1 cellular context compared by ENCODE assay signal in the genomic region with DNA sequence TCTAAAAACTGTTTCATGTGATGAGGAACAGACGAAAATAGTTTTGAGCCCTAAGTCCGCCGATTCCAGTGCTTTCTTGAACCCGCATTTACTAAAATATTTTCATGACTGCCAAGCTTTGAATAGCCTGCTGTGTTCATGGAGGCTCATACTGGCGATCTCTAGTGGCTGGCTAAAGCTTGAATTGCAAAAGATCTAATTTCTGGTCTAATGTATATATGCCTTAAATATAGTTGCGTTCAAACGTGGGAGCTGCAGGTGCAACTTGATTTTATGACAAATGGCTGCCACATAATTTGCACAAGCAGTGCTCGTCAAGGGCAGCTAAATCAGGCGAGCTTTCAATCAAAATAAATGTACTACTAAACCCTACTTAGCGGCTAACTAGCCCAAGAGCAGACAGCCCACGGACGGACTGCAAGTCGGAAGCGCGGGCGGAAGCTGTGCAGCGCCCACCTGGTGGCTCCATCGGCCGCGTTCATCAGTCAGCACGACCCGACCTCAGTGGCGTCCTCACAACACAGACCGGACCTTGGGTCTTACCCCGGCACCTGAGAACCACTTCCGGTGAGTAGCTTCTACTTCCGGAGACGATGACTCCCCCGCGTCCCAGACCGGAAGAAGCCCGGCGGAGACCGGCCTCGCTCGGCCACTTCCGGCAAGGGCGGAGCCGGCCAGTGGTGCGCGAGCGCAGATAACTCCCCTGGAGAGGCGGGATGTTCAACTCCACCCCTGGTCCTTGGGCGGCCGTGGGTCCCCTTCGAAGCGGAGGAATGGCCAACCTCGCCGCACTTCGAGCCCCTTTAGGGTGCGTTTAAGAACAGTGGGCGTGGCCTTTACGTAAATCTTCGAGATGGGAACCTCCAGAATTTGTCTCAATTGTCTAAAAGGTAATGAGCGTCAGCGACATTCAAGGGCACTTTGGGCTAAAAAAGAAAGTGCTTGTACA.
TF ChIP-seq lines count a peak whose summit lies in the region.

No MANE protein-coding gene starts in this region.

TF ChIP-seq in HEK293, 187 proteins besides CTCF, POLR2A, EP300 and RAD21 (continued from another document and continues in another):
- TF ChIP-seq, protein P1, sequence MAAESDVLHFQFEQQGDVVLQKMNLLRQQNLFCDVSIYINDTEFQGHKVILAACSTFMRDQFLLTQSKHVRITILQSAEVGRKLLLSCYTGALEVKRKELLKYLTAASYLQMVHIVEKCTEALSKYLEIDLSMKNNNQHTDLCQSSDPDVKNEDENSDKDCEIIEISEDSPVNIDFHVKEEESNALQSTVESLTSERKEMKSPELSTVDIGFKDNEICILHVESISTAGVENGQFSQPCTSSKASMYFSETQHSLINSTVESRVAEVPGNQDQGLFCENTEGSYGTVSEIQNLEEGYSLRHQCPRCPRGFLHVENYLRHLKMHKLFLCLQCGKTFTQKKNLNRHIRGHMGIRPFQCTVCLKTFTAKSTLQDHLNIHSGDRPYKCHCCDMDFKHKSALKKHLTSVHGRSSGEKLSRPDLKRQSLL (tag by site-specific recombination; IDR thresholded peaks at IDR 0.05): peak; percentile 70; the same call in 1 of the 2 replicates
- TF ChIP-seq, protein P2, sequence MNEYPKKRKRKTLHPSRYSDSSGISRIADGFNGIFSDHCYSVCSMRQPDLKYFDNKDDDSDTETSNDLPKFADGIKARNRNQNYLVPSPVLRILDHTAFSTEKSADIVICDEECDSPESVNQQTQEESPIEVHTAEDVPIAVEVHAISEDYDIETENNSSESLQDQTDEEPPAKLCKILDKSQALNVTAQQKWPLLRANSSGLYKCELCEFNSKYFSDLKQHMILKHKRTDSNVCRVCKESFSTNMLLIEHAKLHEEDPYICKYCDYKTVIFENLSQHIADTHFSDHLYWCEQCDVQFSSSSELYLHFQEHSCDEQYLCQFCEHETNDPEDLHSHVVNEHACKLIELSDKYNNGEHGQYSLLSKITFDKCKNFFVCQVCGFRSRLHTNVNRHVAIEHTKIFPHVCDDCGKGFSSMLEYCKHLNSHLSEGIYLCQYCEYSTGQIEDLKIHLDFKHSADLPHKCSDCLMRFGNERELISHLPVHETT (tag by site-specific recombination; IDR thresholded peaks at IDR 0.05): no peak
- no peak for TF ChIP-seq ZNF529 (tag by site-specific recombination; IDR thresholded peaks at IDR 0.05; ENCODE audit: insufficient replicate concordance)
- TF ChIP-seq MYNN (tag by site-specific recombination; IDR thresholded peaks at IDR 0.05; ENCODE audit: borderline replicate concordance): no peak
- no peak for TF ChIP-seq ZNF157 (tag by site-specific recombination; IDR thresholded peaks at IDR 0.05)
- no peak for TF ChIP-seq ZNF391 (tag by site-specific recombination; IDR thresholded peaks at IDR 0.05; ENCODE audit: borderline replicate concordance, low read depth)
- no peak for TF ChIP-seq RBAK (tag by site-specific recombination; IDR thresholded peaks at IDR 0.05)
- TF ChIP-seq BCL11B (tag by site-specific recombination; IDR thresholded peaks at IDR 0.05; ENCODE audit: low read depth): peak; percentile 89
- TF ChIP-seq IKZF3 (tag by site-specific recombination; IDR thresholded peaks at IDR 0.05): no peak
- peak; percentile 91 for TF ChIP-seq ZSCAN30 (tag by site-specific recombination; IDR thresholded peaks at IDR 0.05)
- TF ChIP-seq GLIS1 (tag by site-specific recombination; IDR thresholded peaks at IDR 0.05): peak; percentile 75
- TF ChIP-seq ZBTB7A (tag by site-specific recombination; IDR thresholded peaks at IDR 0.05; ENCODE audit: low read depth): no peak
- no peak for TF ChIP-seq KLF16 (tag by site-specific recombination; IDR thresholded peaks at IDR 0.05)
- TF ChIP-seq ZNF621 (tag by site-specific recombination; IDR thresholded peaks at IDR 0.05): no peak
- TF ChIP-seq ZNF660 (tag by site-specific recombination; IDR thresholded peaks at IDR 0.05): peak; percentile 62
- TF ChIP-seq, protein P3, sequence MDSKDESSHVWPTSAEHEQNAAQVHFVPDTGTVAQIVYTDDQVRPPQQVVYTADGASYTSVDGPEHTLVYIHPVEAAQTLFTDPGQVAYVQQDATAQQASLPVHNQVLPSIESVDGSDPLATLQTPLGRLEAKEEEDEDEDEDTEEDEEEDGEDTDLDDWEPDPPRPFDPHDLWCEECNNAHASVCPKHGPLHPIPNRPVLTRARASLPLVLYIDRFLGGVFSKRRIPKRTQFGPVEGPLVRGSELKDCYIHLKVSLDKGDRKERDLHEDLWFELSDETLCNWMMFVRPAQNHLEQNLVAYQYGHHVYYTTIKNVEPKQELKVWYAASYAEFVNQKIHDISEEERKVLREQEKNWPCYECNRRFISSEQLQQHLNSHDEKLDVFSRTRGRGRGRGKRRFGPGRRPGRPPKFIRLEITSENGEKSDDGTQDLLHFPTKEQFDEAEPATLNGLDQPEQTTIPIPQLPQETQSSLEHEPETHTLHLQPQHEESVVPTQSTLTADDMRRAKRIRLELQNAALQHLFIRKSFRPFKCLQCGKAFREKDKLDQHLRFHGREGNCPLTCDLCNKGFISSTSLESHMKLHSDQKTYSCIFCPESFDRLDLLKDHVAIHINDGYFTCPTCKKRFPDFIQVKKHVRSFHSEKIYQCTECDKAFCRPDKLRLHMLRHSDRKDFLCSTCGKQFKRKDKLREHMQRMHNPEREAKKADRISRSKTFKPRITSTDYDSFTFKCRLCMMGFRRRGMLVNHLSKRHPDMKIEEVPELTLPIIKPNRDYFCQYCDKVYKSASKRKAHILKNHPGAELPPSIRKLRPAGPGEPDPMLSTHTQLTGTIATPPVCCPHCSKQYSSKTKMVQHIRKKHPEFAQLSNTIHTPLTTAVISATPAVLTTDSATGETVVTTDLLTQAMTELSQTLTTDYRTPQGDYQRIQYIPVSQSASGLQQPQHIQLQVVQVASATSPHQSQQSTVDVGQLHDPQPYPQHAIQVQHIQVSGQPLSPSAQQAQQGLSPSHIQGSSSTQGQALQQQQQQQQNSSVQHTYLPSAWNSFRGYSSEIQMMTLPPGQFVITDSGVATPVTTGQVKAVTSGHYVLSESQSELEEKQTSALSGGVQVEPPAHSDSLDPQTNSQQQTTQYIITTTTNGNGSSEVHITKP (tag by site-specific recombination; IDR thresholded peaks at IDR 0.05): peak; percentile 60
- 0 out of 2 replicates have a peak, but pooled peaks have one; percentile 29 for TF ChIP-seq ZBTB8A (tag by site-specific recombination; IDR thresholded peaks at IDR 0.05)
- TF ChIP-seq FEZF1 (tag by site-specific recombination; IDR thresholded peaks at IDR 0.05): no peak
- TF ChIP-seq EGR2 (tag by site-specific recombination; IDR thresholded peaks at IDR 0.05; ENCODE audit: low read depth): peak; percentile 87
- TF ChIP-seq ZNF785 (tag by site-specific recombination; IDR thresholded peaks at IDR 0.05): no peak
- peak; percentile 66; the same call in 1 of the 2 replicates for TF ChIP-seq TRIM28 (IDR thresholded peaks at IDR 0.05; ENCODE audit: borderline replicate concordance, low read length)
- peak; percentile 85 for TF ChIP-seq ZNF501 (tag by site-specific recombination; IDR thresholded peaks at IDR 0.05)
- TF ChIP-seq ZNF544 (tag by site-specific recombination; IDR thresholded peaks at IDR 0.05): no peak
- TF ChIP-seq ZNF600 (tag by site-specific recombination; IDR thresholded peaks at IDR 0.05): peak; percentile 78; the same call in 1 of the 2 replicates
- TF ChIP-seq, protein P4, sequence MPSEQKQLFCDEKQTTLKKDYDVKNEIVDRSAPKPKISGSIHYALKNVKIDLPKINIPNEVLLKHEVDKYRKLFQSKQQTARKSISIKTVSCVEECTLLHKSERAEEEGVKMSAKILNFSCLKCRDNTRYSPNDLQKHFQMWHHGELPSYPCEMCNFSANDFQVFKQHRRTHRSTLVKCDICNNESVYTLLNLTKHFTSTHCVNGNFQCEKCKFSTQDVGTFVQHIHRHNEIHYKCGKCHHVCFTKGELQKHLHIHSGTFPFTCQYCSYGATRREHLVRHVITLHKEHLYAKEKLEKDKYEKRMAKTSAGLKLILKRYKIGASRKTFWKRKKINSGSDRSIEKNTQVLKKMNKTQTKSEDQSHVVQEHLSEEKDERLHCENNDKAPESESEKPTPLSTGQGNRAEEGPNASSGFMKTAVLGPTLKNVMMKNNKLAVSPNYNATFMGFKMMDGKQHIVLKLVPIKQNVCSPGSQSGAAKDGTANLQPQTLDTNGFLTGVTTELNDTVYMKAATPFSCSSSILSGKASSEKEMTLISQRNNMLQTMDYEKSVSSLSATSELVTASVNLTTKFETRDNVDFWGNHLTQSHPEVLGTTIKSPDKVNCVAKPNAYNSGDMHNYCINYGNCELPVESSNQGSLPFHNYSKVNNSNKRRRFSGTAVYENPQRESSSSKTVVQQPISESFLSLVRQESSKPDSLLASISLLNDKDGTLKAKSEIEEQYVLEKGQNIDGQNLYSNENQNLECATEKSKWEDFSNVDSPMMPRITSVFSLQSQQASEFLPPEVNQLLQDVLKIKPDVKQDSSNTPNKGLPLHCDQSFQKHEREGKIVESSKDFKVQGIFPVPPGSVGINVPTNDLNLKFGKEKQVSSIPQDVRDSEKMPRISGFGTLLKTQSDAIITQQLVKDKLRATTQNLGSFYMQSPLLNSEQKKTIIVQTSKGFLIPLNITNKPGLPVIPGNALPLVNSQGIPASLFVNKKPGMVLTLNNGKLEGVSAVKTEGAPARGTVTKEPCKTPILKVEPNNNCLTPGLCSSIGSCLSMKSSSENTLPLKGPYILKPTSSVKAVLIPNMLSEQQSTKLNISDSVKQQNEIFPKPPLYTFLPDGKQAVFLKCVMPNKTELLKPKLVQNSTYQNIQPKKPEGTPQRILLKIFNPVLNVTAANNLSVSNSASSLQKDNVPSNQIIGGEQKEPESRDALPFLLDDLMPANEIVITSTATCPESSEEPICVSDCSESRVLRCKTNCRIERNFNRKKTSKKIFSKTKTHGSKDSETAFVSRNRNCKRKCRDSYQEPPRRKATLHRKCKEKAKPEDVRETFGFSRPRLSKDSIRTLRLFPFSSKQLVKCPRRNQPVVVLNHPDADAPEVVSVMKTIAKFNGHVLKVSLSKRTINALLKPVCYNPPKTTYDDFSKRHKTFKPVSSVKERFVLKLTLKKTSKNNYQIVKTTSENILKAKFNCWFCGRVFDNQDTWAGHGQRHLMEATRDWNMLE (tag by site-specific recombination; conservative IDR thresholded peaks at IDR 0.05; ENCODE audit: low read depth): peak; percentile 99
- TF ChIP-seq SP3 (tag by site-specific recombination; IDR thresholded peaks at IDR 0.05): peak; percentile 69
- TF ChIP-seq ZNF701 (tag by site-specific recombination; IDR thresholded peaks at IDR 0.05): no peak
- TF ChIP-seq ZNF560 (tag by site-specific recombination; IDR thresholded peaks at IDR 0.05; ENCODE audit: borderline replicate concordance): no peak
- no peak for TF ChIP-seq ZNF184 (tag by site-specific recombination; IDR thresholded peaks at IDR 0.05)
- peak; percentile 6; the same call in 1 of the 2 replicates for TF ChIP-seq ZBTB48 (tag by site-specific recombination; IDR thresholded peaks at IDR 0.05)
- peak; percentile 71 for TF ChIP-seq ZBTB17 (tag by site-specific recombination; IDR thresholded peaks at IDR 0.05)
- TF ChIP-seq, protein P5, sequence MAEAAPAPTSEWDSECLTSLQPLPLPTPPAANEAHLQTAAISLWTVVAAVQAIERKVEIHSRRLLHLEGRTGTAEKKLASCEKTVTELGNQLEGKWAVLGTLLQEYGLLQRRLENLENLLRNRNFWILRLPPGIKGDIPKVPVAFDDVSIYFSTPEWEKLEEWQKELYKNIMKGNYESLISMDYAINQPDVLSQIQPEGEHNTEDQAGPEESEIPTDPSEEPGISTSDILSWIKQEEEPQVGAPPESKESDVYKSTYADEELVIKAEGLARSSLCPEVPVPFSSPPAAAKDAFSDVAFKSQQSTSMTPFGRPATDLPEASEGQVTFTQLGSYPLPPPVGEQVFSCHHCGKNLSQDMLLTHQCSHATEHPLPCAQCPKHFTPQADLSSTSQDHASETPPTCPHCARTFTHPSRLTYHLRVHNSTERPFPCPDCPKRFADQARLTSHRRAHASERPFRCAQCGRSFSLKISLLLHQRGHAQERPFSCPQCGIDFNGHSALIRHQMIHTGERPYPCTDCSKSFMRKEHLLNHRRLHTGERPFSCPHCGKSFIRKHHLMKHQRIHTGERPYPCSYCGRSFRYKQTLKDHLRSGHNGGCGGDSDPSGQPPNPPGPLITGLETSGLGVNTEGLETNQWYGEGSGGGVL (tag by site-specific recombination; IDR thresholded peaks at IDR 0.05): no peak
- TF ChIP-seq, protein P6, sequence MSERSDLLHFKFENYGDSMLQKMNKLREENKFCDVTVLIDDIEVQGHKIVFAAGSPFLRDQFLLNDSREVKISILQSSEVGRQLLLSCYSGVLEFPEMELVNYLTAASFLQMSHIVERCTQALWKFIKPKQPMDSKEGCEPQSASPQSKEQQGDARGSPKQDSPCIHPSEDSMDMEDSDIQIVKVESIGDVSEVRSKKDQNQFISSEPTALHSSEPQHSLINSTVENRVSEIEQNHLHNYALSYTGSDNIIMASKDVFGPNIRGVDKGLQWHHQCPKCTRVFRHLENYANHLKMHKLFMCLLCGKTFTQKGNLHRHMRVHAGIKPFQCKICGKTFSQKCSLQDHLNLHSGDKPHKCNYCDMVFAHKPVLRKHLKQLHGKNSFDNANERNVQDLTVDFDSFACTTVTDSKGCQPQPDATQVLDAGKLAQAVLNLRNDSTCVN (tag by site-specific recombination; optimal IDR thresholded peaks at IDR 0.05): peak; percentile 41
- peak; percentile 75 for TF ChIP-seq ZEB2 (tag by site-specific recombination; IDR thresholded peaks at IDR 0.05)
- peak; percentile 95 for TF ChIP-seq SP2 (tag by site-specific recombination; IDR thresholded peaks at IDR 0.05)
- TF ChIP-seq HOXA7 (CRISPR knock-in tag; IDR thresholded peaks at IDR 0.05; ENCODE audit: borderline replicate concordance): no peak
- TF ChIP-seq KLF7 (tag by site-specific recombination; IDR thresholded peaks at IDR 0.05; ENCODE audit: borderline replicate concordance): 0 out of 2 replicates have a peak, but pooled peaks have one; percentile 22
- TF ChIP-seq PRDM1 (tag by site-specific recombination; IDR thresholded peaks at IDR 0.05): no peak
- TF ChIP-seq ZNF112 (tag by site-specific recombination; IDR thresholded peaks at IDR 0.05): no peak
- peak; percentile 71 for TF ChIP-seq ZXDB (tag by site-specific recombination; IDR thresholded peaks at IDR 0.05)
- TF ChIP-seq, protein P7, sequence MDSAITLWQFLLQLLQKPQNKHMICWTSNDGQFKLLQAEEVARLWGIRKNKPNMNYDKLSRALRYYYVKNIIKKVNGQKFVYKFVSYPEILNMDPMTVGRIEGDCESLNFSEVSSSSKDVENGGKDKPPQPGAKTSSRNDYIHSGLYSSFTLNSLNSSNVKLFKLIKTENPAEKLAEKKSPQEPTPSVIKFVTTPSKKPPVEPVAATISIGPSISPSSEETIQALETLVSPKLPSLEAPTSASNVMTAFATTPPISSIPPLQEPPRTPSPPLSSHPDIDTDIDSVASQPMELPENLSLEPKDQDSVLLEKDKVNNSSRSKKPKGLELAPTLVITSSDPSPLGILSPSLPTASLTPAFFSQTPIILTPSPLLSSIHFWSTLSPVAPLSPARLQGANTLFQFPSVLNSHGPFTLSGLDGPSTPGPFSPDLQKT (IDR thresholded peaks at IDR 0.05; ENCODE audit: borderline replicate concordance, low read depth, low read length): peak; percentile 84
- TF ChIP-seq KLF9 (tag by site-specific recombination; IDR thresholded peaks at IDR 0.05; ENCODE audit: low read depth): peak; percentile 55
- TF ChIP-seq ZNF549 (tag by site-specific recombination; IDR thresholded peaks at IDR 0.05): no peak
- TF ChIP-seq BCL11A (tag by site-specific recombination; IDR thresholded peaks at IDR 0.05; ENCODE audit: low read depth): peak; percentile 91
- 0 out of 2 replicates have a peak, but pooled peaks have one; percentile 25 for TF ChIP-seq ZNF324 (tag by site-specific recombination; IDR thresholded peaks at IDR 0.05)
- peak; percentile 73 for TF ChIP-seq ZNF629 (tag by site-specific recombination; IDR thresholded peaks at IDR 0.05)
- TF ChIP-seq ZNF341 (tag by site-specific recombination; IDR thresholded peaks at IDR 0.05; ENCODE audit: low read depth): peak; percentile 50
